Comparison of ENCODE assay signal across 2 cellular contexts in the genomic region with DNA sequence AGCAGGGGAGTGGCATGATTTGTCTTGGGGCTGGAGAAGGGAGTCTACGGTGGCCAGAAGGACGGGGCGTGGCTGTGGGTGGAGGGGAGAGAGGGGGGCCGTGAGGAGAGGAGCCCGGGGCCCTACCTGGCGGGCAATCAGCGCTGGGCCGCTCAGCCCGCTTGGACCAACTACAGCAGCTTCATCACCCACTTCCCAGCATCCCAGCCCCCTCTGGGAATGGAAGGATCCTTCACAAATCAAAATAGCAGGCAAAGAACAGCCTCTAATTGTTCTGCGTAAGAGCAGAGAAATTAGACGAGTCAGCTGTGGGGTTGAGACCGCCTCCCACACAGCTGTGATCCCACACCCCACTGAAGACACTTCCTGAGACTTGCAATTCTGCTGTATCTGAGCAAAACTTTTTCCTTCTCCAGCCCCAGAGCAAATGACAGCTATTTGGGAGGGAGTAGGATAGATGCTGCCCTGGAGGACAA.
TF ChIP-seq lines count a peak whose summit lies in the region.

No MANE protein-coding gene starts in this region.

TF ChIP-seq in GM23338, 12 proteins besides CTCF, POLR2A, EP300 and RAD21:
- TF ChIP-seq, protein P1, sequence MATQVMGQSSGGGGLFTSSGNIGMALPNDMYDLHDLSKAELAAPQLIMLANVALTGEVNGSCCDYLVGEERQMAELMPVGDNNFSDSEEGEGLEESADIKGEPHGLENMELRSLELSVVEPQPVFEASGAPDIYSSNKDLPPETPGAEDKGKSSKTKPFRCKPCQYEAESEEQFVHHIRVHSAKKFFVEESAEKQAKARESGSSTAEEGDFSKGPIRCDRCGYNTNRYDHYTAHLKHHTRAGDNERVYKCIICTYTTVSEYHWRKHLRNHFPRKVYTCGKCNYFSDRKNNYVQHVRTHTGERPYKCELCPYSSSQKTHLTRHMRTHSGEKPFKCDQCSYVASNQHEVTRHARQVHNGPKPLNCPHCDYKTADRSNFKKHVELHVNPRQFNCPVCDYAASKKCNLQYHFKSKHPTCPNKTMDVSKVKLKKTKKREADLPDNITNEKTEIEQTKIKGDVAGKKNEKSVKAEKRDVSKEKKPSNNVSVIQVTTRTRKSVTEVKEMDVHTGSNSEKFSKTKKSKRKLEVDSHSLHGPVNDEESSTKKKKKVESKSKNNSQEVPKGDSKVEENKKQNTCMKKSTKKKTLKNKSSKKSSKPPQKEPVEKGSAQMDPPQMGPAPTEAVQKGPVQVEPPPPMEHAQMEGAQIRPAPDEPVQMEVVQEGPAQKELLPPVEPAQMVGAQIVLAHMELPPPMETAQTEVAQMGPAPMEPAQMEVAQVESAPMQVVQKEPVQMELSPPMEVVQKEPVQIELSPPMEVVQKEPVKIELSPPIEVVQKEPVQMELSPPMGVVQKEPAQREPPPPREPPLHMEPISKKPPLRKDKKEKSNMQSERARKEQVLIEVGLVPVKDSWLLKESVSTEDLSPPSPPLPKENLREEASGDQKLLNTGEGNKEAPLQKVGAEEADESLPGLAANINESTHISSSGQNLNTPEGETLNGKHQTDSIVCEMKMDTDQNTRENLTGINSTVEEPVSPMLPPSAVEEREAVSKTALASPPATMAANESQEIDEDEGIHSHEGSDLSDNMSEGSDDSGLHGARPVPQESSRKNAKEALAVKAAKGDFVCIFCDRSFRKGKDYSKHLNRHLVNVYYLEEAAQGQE (IDR thresholded peaks at IDR 0.05; ENCODE audit: unreplicated experiment), result no peak

TF ChIP-seq in K562, 482 proteins besides CTCF, POLR2A, EP300 and RAD21:
- TF ChIP-seq, protein P2, sequence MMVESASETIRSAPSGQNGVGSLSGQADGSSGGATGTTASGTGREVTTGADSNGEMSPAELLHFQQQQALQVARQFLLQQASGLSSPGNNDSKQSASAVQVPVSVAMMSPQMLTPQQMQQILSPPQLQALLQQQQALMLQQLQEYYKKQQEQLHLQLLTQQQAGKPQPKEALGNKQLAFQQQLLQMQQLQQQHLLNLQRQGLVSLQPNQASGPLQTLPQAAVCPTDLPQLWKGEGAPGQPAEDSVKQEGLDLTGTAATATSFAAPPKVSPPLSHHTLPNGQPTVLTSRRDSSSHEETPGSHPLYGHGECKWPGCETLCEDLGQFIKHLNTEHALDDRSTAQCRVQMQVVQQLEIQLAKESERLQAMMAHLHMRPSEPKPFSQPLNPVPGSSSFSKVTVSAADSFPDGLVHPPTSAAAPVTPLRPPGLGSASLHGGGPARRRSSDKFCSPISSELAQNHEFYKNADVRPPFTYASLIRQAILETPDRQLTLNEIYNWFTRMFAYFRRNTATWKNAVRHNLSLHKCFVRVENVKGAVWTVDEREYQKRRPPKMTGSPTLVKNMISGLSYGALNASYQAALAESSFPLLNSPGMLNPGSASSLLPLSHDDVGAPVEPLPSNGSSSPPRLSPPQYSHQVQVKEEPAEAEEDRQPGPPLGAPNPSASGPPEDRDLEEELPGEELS (CRISPR knock-in tag; IDR thresholded peaks at IDR 0.05; ENCODE audit: borderline replicate concordance), result 0 out of 2 replicates have a peak, but pooled peaks have one; percentile 29
- TF ChIP-seq ZBTB17 (CRISPR knock-in tag; IDR thresholded peaks at IDR 0.05) (no peak), FUS (optimal IDR thresholded peaks at IDR 0.05; ENCODE audit: low read depth, low read length) (no peak)
- TF ChIP-seq, protein P3, sequence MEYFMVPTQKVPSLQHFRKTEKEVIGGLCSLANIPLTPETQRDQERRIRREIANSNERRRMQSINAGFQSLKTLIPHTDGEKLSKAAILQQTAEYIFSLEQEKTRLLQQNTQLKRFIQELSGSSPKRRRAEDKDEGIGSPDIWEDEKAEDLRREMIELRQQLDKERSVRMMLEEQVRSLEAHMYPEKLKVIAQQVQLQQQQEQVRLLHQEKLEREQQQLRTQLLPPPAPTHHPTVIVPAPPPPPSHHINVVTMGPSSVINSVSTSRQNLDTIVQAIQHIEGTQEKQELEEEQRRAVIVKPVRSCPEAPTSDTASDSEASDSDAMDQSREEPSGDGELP (CRISPR knock-in tag; IDR thresholded peaks at IDR 0.05; ENCODE audit: borderline replicate concordance), result peak; percentile 53
- TF ChIP-seq, protein P4, sequence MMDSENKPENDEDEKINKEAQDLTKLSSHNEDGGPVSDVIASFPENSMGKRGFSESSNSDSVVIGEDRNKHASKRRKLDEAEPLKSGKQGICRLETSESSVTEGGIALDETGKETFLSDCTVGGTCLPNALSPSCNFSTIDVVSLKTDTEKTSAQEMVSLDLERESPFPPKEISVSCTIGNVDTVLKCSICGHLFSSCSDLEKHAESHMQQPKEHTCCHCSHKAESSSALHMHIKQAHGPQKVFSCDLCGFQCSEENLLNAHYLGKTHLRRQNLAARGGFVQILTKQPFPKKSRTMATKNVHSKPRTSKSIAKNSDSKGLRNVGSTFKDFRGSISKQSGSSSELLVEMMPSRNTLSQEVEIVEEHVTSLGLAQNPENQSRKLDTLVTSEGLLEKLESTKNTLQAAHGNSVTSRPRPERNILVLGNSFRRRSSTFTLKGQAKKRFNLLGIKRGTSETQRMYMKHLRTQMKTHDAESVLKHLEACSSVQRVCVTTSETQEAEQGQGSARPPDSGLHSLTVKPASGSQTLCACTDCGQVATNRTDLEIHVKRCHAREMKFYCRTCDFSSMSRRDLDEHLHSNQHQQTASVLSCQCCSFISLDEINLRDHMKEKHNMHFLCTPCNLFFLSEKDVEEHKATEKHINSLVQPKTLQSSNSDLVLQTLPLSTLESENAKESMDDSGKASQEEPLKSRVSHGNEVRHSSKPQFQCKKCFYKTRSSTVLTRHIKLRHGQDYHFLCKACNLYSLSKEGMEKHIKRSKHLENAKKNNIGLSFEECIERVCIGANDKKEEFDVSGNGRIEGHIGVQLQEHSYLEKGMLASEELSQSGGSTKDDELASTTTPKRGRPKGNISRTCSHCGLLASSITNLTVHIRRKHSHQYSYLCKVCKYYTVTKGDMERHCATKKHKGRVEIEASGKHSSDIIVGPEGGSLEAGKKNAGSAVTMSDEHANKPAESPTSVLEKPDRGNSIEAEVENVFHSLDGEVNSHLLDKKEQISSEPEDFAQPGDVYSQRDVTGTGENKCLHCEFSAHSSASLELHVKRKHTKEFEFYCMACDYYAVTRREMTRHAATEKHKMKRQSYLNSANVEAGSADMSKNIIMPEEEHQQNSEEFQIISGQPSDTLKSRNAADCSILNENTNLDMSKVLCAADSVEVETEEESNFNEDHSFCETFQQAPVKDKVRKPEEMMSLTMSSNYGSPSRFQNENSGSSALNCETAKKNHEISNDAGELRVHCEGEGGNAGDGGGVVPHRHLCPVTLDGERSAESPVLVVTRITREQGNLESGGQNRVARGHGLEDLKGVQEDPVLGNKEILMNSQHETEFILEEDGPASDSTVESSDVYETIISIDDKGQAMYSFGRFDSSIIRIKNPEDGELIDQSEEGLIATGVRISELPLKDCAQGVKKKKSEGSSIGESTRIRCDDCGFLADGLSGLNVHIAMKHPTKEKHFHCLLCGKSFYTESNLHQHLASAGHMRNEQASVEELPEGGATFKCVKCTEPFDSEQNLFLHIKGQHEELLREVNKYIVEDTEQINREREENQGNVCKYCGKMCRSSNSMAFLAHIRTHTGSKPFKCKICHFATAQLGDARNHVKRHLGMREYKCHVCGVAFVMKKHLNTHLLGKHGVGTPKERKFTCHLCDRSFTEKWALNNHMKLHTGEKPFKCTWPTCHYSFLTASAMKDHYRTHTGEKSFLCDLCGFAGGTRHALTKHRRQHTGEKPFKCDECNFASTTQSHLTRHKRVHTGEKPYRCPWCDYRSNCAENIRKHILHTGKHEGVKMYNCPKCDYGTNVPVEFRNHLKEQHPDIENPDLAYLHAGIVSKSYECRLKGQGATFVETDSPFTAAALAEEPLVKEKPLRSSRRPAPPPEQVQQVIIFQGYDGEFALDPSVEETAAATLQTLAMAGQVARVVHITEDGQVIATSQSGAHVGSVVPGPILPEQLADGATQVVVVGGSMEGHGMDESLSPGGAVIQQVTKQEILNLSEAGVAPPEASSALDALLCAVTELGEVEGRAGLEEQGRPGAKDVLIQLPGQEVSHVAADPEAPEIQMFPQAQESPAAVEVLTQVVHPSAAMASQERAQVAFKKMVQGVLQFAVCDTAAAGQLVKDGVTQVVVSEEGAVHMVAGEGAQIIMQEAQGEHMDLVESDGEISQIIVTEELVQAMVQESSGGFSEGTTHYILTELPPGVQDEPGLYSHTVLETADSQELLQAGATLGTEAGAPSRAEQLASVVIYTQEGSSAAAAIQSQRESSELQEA (IDR thresholded peaks at IDR 0.05; ENCODE audit: low read depth), result peak; percentile 70
- TF ChIP-seq, protein P5, sequence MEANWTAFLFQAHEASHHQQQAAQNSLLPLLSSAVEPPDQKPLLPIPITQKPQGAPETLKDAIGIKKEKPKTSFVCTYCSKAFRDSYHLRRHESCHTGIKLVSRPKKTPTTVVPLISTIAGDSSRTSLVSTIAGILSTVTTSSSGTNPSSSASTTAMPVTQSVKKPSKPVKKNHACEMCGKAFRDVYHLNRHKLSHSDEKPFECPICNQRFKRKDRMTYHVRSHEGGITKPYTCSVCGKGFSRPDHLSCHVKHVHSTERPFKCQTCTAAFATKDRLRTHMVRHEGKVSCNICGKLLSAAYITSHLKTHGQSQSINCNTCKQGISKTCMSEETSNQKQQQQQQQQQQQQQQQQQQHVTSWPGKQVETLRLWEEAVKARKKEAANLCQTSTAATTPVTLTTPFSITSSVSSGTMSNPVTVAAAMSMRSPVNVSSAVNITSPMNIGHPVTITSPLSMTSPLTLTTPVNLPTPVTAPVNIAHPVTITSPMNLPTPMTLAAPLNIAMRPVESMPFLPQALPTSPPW (CRISPR knock-in tag; IDR thresholded peaks at IDR 0.05), result peak; percentile 63
